In the genomic region with DNA sequence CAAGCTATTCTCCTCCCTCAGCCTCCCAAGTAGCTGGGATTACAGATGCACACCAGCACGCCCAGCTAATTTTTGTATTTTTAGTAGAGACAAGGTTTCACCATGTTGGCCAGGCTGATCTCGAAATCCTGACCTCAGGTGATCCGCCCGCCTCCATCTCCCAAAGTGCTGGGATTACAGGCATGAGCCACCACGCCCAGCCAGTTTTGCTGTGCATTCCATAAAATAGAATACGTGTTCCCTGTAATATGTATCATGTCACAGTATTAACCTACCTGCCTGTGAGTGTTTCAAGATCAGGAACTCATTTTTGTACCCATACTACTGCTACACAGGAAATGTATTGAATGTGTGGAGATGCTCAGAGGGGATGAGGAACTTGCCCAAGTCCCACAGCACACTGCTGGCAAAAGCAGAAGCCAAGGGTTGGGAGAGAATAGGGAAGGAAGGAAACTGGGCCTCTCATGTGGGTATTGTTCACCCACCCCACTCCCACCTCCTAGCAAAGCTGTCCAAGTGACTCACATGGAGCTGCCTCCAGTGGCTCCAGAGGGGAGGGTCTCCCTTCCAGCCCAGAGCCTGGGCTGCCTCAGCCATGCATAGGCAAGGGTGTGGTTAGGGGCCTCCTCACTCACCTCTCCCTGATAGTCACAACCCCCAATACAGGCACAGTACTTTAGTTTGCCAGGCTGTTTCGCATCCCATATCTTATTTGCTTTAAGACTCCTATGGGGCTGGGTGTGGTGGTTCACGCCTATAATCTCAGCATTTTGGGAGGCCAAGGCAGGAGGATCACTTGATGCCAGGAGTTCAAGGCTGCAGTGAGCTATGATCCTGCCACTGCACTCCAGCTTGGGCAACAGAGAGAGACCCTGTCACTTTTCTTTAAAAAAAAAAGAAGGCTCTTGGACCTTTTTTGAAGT, we compare ENCODE assay signal across 1 cellular context.
TF ChIP-seq lines count a peak whose summit lies in the region.

No MANE protein-coding gene starts in this region.

TF ChIP-seq in HEK293, 187 proteins besides CTCF, POLR2A, EP300 and RAD21 (continued from another document):
- TF ChIP-seq ZNF510 (tag by site-specific recombination; IDR thresholded peaks at IDR 0.05; ENCODE audit: insufficient replicate concordance) (no peak), KLF9 (tag by site-specific recombination; IDR thresholded peaks at IDR 0.05; ENCODE audit: low read depth) (no peak), ZNF223 (tag by site-specific recombination; IDR thresholded peaks at IDR 0.05) (no peak), ZNF398 (tag by site-specific recombination; IDR thresholded peaks at IDR 0.05) (0 out of 2 replicates have a peak, but pooled peaks have one; percentile 12), ZSCAN16 (tag by site-specific recombination; IDR thresholded peaks at IDR 0.05) (no peak), ZNF768 (tag by site-specific recombination; IDR thresholded peaks at IDR 0.05) (no peak), ZNF658 (tag by site-specific recombination; IDR thresholded peaks at IDR 0.05) (no peak), GLI2 (tag by site-specific recombination; IDR thresholded peaks at IDR 0.05; ENCODE audit: borderline replicate concordance, low read depth) (no peak), ZNF114 (tag by site-specific recombination; IDR thresholded peaks at IDR 0.05) (no peak), KLF10 (tag by site-specific recombination; IDR thresholded peaks at IDR 0.05) (no peak), ZFHX2 (tag by site-specific recombination; conservative IDR thresholded peaks at IDR 0.05) (peak; percentile 48; the same call in 1 of the 2 replicates), KLF1 (tag by site-specific recombination; IDR thresholded peaks at IDR 0.05) (peak; percentile 92), KLF8 (tag by site-specific recombination; IDR thresholded peaks at IDR 0.05) (no peak), EGR2 (tag by site-specific recombination; IDR thresholded peaks at IDR 0.05; ENCODE audit: low read depth) (peak; percentile 36; the same call in 1 of the 2 replicates)
- TF ChIP-seq, protein P1, sequence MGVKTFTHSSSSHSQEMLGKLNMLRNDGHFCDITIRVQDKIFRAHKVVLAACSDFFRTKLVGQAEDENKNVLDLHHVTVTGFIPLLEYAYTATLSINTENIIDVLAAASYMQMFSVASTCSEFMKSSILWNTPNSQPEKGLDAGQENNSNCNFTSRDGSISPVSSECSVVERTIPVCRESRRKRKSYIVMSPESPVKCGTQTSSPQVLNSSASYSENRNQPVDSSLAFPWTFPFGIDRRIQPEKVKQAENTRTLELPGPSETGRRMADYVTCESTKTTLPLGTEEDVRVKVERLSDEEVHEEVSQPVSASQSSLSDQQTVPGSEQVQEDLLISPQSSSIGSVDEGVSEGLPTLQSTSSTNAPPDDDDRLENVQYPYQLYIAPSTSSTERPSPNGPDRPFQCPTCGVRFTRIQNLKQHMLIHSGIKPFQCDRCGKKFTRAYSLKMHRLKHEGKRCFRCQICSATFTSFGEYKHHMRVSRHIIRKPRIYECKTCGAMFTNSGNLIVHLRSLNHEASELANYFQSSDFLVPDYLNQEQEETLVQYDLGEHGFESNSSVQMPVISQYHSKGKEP (tag by site-specific recombination; IDR thresholded peaks at IDR 0.05) = no peak
TF ChIP-seq in HEK293: peak in this region for 4.
